12 cellular contexts compared by ENCODE assay signal in the genomic region with DNA sequence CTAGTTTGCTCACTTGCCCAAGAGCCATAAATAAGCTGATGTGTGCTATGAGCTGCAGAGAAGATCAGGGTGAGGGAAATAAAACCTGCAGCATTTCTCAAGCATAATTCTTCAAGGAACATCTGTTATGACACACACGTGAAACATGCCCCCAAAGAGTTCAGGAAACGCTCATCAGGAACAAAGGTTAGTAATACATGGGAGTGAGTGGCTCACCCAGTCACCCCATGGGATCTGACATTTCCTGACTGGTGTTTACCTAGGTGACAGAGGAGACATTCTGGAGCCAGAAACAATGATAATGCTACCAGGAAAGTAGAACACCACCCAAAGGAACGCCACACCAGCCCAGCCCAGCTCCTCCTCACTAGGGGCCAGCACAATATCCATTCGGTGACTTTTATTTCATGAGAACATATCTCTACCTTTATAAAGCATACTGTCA.
DNase-seq lines count a peak whose midpoint lies in the region; ATAC-seq and TF ChIP-seq lines count a peak whose summit lies in the region.
"Had no signal": no experiment of that assay in that cellular context is flagged by ENCODE, and none has a peak within 500 bp of the region (broad histone marks: within the 10 kb centered on the region; RNA-seq: fewer than 3 reads in every experiment).

No MANE protein-coding gene starts in this region.

- 68% methylated on average over 4 of the region's 4 CpGs for WGBS in right cardiac atrium

- no peaks in the 10 kb centered on the region for H3K9me3 ChIP-seq in right cardiac atrium (ENCODE audit: control insufficient read depth, low read length)

- peak; percentile 68 for DNase-seq in HFFc6
- DNase-seq in T1000 (lab: John Stamatoyannopoulos, UW) = peak; percentile 22
- no peak for DNase-seq in right cardiac atrium
- no peak for DNase-seq in activated effector memory CD4-positive, alpha-beta T cell treated with Interleukin-2 at 50 U/mL for 16 hours
- no peak for DNase-seq in pons (ENCODE audit: low spot score)
- no peak for DNase-seq in retina
- DNase-seq in activated CD4-positive, alpha-beta T cell treated with anti-CD3 and anti-CD28 coated beads, Interleukin-2, amount 10 ng/mL, durations not matched to agents 24 days and 14 days = no peak
- DNase-seq: CD4-positive, CD25-positive, alpha-beta regulatory T cell; glutamatergic neuron; naive thymus-derived CD4-positive, alpha-beta T cell; stimulated activated CD4-positive, alpha-beta T cell treated with anti-CD3 and anti-CD28 coated beads, Interleukin-4, amount 100 ng/mL, for 4 hours had no signal

- H3K27me3 Mint-ChIP-seq in HFFc6 (ENCODE audit: insufficient read depth) = peaks cover 3% of the 10 kb centered on the region; the same call in 1 of the 2 replicates
- peaks cover 13% of the 10 kb centered on the region for H3K27me3 Mint-ChIP-seq in activated CD4-positive, alpha-beta T cell treated with anti-CD3 and anti-CD28 coated beads, Interleukin-2, amount 10 ng/mL, durations not matched to agents 24 days and 14 days

- no peaks in the 10 kb centered on the region for H3K36me3 ChIP-seq in ACC112 (ENCODE audit: insufficient read depth, low read length)

- no peaks in the 10 kb centered on the region for H3K36me3 Mint-ChIP-seq in HFFc6 (ENCODE audit: low read depth)
- no peaks in the 10 kb centered on the region for H3K36me3 Mint-ChIP-seq in activated CD4-positive, alpha-beta T cell treated with anti-CD3 and anti-CD28 coated beads, Interleukin-2, amount 10 ng/mL, durations not matched to agents 24 days and 14 days (ENCODE audit: low read depth)

- no peak overlapping the region for H2AFZ ChIP-seq in ACC112 (ENCODE audit: low read length, unreplicated experiment)

- H3K4me1 ChIP-seq in ACC112 (ENCODE audit: control insufficient read depth, insufficient read depth, low read length, unreplicated experiment) (peaks cover 40% of the 10 kb centered on the region), right cardiac atrium (ENCODE audit: control insufficient read depth, insufficient read depth, low read length) (peaks cover 12% of the 10 kb centered on the region)

- intact Hi-C loops in right cardiac atrium (cut with DNase I) = no loop called here
- intact Hi-C loops in activated CD4-positive, alpha-beta T cell treated with anti-CD3 and anti-CD28 coated beads, Interleukin-2, amount 10 ng/mL, durations not matched to agents 24 days and 14 days (cut with micrococcal nuclease) = no loop called here

- H3K4me3 ChIP-seq in ACC112 (ENCODE audit: low read depth, low read length) (peak overlapping the region; percentile 76), right cardiac atrium (ENCODE audit: low read length) (no peak overlapping the region)

- H3K9me3 Mint-ChIP-seq in HFFc6 = no peaks in the 10 kb centered on the region
- peaks cover 13% of the 10 kb centered on the region for H3K9me3 Mint-ChIP-seq in activated CD4-positive, alpha-beta T cell treated with anti-CD3 and anti-CD28 coated beads, Interleukin-2, amount 10 ng/mL, durations not matched to agents 24 days and 14 days

- peak overlapping the region; percentile 87 for H3K27ac Mint-ChIP-seq in HFFc6
- H3K27ac Mint-ChIP-seq in activated CD4-positive, alpha-beta T cell treated with anti-CD3 and anti-CD28 coated beads, Interleukin-2, amount 10 ng/mL, durations not matched to agents 24 days and 14 days = no peak overlapping the region

- no peaks in the 10 kb centered on the region for H3K79me2 ChIP-seq in ACC112 (ENCODE audit: control insufficient read depth, insufficient read depth, low read length, unreplicated experiment)

- H3K27me3 ChIP-seq in ACC112 (ENCODE audit: insufficient read depth, low read length) (no peaks in the 10 kb centered on the region), right cardiac atrium (ENCODE audit: control insufficient read depth, insufficient read depth) (no peaks in the 10 kb centered on the region)

- peaks cover 89% of the 10 kb centered on the region for H3K4me1 Mint-ChIP-seq in HFFc6 (ENCODE audit: low read depth)
- peaks cover 11% of the 10 kb centered on the region for H3K4me1 Mint-ChIP-seq in activated CD4-positive, alpha-beta T cell treated with anti-CD3 and anti-CD28 coated beads, Interleukin-2, amount 10 ng/mL, durations not matched to agents 24 days and 14 days

- peak overlapping the region; percentile 70; the same call in 1 of the 2 replicates for H3K4me3 Mint-ChIP-seq in HFFc6
- no peak overlapping the region for H3K4me3 Mint-ChIP-seq in activated CD4-positive, alpha-beta T cell treated with anti-CD3 and anti-CD28 coated beads, Interleukin-2, amount 10 ng/mL, durations not matched to agents 24 days and 14 days

- H3K27ac ChIP-seq in ACC112 (ENCODE audit: low read depth, low read length) (peak overlapping the region; percentile 89), right cardiac atrium (ENCODE audit: low read length) (peak overlapping the region; percentile 34)

- ATAC-seq in right cardiac atrium = peak; percentile 68 to 91

- no peak for TF ChIP-seq CTCF in HFFc6 (IDR thresholded peaks at IDR 0.05)

Comparison
In these comparisons a context has a peak if more than half of its experiments do, and no peak if none do; other contexts are left out.
1. DNase-seq: peak in HFFc6 (single experiment) and T1000 (single experiment); none in right cardiac atrium (0 of 3), activated effector memory CD4-positive, alpha-beta T cell treated with Interleukin-2 at 50 U/mL for 16 hours (single experiment), pons (single experiment), retina (single experiment) and activated CD4-positive, alpha-beta T cell treated with anti-CD3 and anti-CD28 coated beads, Interleukin-2, amount 10 ng/mL, durations not matched to agents 24 days and 14 days (single experiment).